ENCODE assay signal across 9 cellular contexts in genomic region chr9:34610434-34611206, GRCh38.
DNase-seq lines count a peak whose midpoint lies in the region; ATAC-seq and TF ChIP-seq lines count a peak whose summit lies in the region.
"Had no signal": no experiment of that assay in that cellular context is flagged by ENCODE, and none has a peak within 500 bp of the region (broad histone marks: within the 10 kb centered on the region; RNA-seq: fewer than 3 reads in every experiment).

No MANE protein-coding gene starts in this region.

- DNase-seq in DMS 273 (lab: John Stamatoyannopoulos, UW; ENCODE audit: unreplicated experiment) (peak; percentile 63), DMS 273 treated with DMSO at 0.1 percent for 48 hours (lab: John Stamatoyannopoulos, UW) (no peak), RWPE2 (ENCODE audit: low spot score) (no peak), fibroblast of mammary gland (ENCODE audit: low read depth) (no peak), retinal pigment epithelial cell (ENCODE audit: low read depth) (no peak), DMS114 treated with DMSO at 0.1 percent for 48 hours (lab: John Stamatoyannopoulos, UW; ENCODE audit: unreplicated experiment) (no peak), WERI-Rb-1 (no peak)
- DNase-seq: NCI-H774 had no signal

- H3K27me3 ChIP-seq in RWPE2 (ENCODE audit: insufficient read depth, poor library complexity, severe bottlenecking) (no peaks in the 10 kb centered on the region), WERI-Rb-1 (ENCODE audit: insufficient read depth, low read depth, severe bottlenecking) (no peaks in the 10 kb centered on the region)

- H3K27ac ChIP-seq in RWPE2 (ENCODE audit: poor library complexity, severe bottlenecking) = peak overlapping the region; percentile 73
- no peak overlapping the region for H3K27ac ChIP-seq in WERI-Rb-1

- H3K36me3 ChIP-seq in RWPE2 (ENCODE audit: low read depth) (no peaks in the 10 kb centered on the region), WERI-Rb-1 (peaks cover 4% of the 10 kb centered on the region; the same call in 1 of the 2 replicates)

- no peaks in the 10 kb centered on the region for H3K4me1 ChIP-seq in RWPE2 (ENCODE audit: insufficient read depth, poor library complexity, severe bottlenecking)

- peak overlapping the region; percentile 57 for H3K4me3 ChIP-seq in RWPE2 (ENCODE audit: severe bottlenecking)
- H3K4me3 ChIP-seq in fibroblast of mammary gland (ENCODE audit: control insufficient read depth, low read depth, low read length) = peak overlapping the region; percentile 88
- H3K4me3 ChIP-seq in retinal pigment epithelial cell (ENCODE audit: low read length) = peak overlapping the region; percentile 88
- H3K4me3 ChIP-seq in WERI-Rb-1 (ENCODE audit: low read depth, low read length) = no peak overlapping the region

- TF ChIP-seq CTCF in RWPE2 (IDR thresholded peaks at IDR 0.05; ENCODE audit: poor library complexity, severe bottlenecking) (no peak), fibroblast of mammary gland (conservative IDR thresholded peaks at IDR 0.05; ENCODE audit: control insufficient read depth, insufficient read depth, low read depth, low read length) (no peak), retinal pigment epithelial cell (conservative IDR thresholded peaks at IDR 0.05; ENCODE audit: low read depth, low read length) (no peak), WERI-Rb-1 (IDR thresholded peaks at IDR 0.05; ENCODE audit: low read depth, low read length) (no peak)

- ATAC-seq in RWPE2 (ENCODE audit: low read depth) (no peak), GM21576 (IDR thresholded peaks at IDR 0.05; ENCODE audit: unreplicated experiment) (no peak)

- H3K9me3 ChIP-seq in RWPE2 (ENCODE audit: severe bottlenecking) (no peaks in the 10 kb centered on the region), WERI-Rb-1 (ENCODE audit: severe bottlenecking) (no peaks in the 10 kb centered on the region)
